15 cellular contexts compared by ENCODE assay signal in genomic region chr6:106823058-106823457, GRCh38.
DNase-seq lines count a peak whose midpoint lies in the region; ATAC-seq, FAIRE-seq and TF ChIP-seq lines count a peak whose summit lies in the region.
"Had no signal": no experiment of that assay in that cellular context is flagged by ENCODE, and none has a peak within 500 bp of the region (broad histone marks: within the 10 kb centered on the region; RNA-seq: fewer than 3 reads in every experiment).

No MANE protein-coding gene starts in this region.

- POLR2A ChIA-PET in K562 (lab: Yijun Ruan, JAX): interaction anchor here (0.5 kb wide), 1 partner anchor 8 kb away, joined by 3 read pairs; no protein-coding TSS in a partner anchor
- POLR2A ChIA-PET in activated CD4-positive, alpha-beta memory T cell treated with anti-CD3 and anti-CD28 coated beads, Interleukin-2, amount 10 ng/mL, durations not matched to agents 7 days and 5 days (lab: Charles Lee): no interaction called here

- DNase-seq in H9: no peak
- no peak for DNase-seq in K562 (ENCODE audit: extremely low read depth in 1 of 4, low spot score in 3 of 4)
- DNase-seq in trophoblast cell: peak in 1 of 2 donors; percentile 33
- DNase-seq in MV-4-11 (lab: John Stamatoyannopoulos, UW): no peak
- DNase-seq in NCI-H526 (lab: John Stamatoyannopoulos, UW): no peak
- DNase-seq in activated CD4-positive, alpha-beta memory T cell treated with anti-CD3 and anti-CD28 coated beads, Interleukin-2, amount 10 ng/mL, durations not matched to agents 7 days and 5 days: no peak
- DNase-seq: C1 segment of cervical spinal cord; Calu3; CD4-positive, alpha-beta memory T cell; COR-L47; DMS53; GF-D8 had no signal

- no peak overlapping the region for H2BK20ac ChIP-seq in H9 (ENCODE audit: low read depth, low read length, poor library complexity, severe bottlenecking)

- H3K27ac ChIP-seq in H9 (ENCODE audit: insufficient read length, low read depth, low read length): no peak overlapping the region
- H3K27ac ChIP-seq in K562 (ENCODE audit: extremely low read depth, low read depth, low read length): no peak overlapping the region
- no peak overlapping the region for H3K27ac ChIP-seq in trophoblast cell (ENCODE audit: low read depth, low read length)

- H3K27me3 ChIP-seq in H9 (ENCODE audit: insufficient read depth, low read length) (no peaks in the 10 kb centered on the region), K562 (ENCODE audit: control insufficient read depth in 2 of 2, insufficient read depth in 2 of 2, low read length in 2 of 2) (no peaks in the 10 kb centered on the region), trophoblast cell (ENCODE audit: insufficient read depth, low read length) (no peaks in the 10 kb centered on the region)

- BruUV-seq in K562 (replicated peaks; lab: Mats Ljungman, UMichigan): no TSS peak

- H4K8ac ChIP-seq in H9 (replicated peaks; ENCODE audit: insufficient read length, low read depth, low read length): no peak overlapping the region
- no peak overlapping the region for H4K8ac ChIP-seq in trophoblast cell (ENCODE audit: low read depth, low read length)

- no peak overlapping the region for H3K4me2 ChIP-seq in H9 (ENCODE audit: insufficient read depth, insufficient read length, low read length)
- no peak overlapping the region for H3K4me2 ChIP-seq in K562 (ENCODE audit: insufficient read depth, low read length)
- no peak overlapping the region for H3K4me2 ChIP-seq in trophoblast cell (ENCODE audit: low read length)

- no peak for TF ChIP-seq CTCF in H9 (conservative IDR thresholded peaks at IDR 0.05)
- no peak for TF ChIP-seq CTCF in K562 (IDR thresholded peaks at IDR 0.05 in 2 of 3, conservative IDR thresholded peaks at IDR 0.05 in 1 of 3; ENCODE audit: insufficient read depth in 2 of 3, low read depth in 1 of 3, low read length in 3 of 3)

- no peak for TF ChIP-seq POLR2A in K562 (conservative IDR thresholded peaks at IDR 0.05)

- H3K36me3 ChIP-seq in K562 (ENCODE audit: control insufficient read depth, insufficient read depth, low read length) (no peaks in the 10 kb centered on the region), trophoblast cell (ENCODE audit: control insufficient read depth in 1 of 2, insufficient read depth in 2 of 2, low read length in 2 of 2) (no peaks in the 10 kb centered on the region)
- H3K36me3 ChIP-seq: HAP-1 had no signal

- FAIRE-seq in K562 (lab: Jason Lieb, UNC): no peak
- FAIRE-seq: GM12891, GM18507 had no signal

- H3K56ac ChIP-seq in H9 (ENCODE audit: insufficient read length, low read depth, low read length): no peak overlapping the region

- H3K27me3 Mint-ChIP-seq in H9 (ENCODE audit: low read depth): no peaks in the 10 kb centered on the region; the same call in 1 of the 2 replicates
- H3K27me3 Mint-ChIP-seq in activated CD4-positive, alpha-beta memory T cell treated with anti-CD3 and anti-CD28 coated beads, Interleukin-2, amount 10 ng/mL, durations not matched to agents 7 days and 5 days: peaks cover 6% of the 10 kb centered on the region

- no peak overlapping the region for H2AK5ac ChIP-seq in H9 (ENCODE audit: insufficient read length, low read length)
- H2AK5ac ChIP-seq in trophoblast cell (ENCODE audit: low read length): no peak overlapping the region

- CTCF ChIA-PET in K562 (lab: Yijun Ruan, JAX; ENCODE audit: low intra/inter-chr PET ratio): no interaction called here
- CTCF ChIA-PET in activated CD4-positive, alpha-beta memory T cell treated with anti-CD3 and anti-CD28 coated beads, Interleukin-2, amount 10 ng/mL, durations not matched to agents 7 days and 5 days (lab: Charles Lee): no interaction called here

- WGBS in H9 (ENCODE audit: extremely low coverage, insufficient read length, low lambda C conversion rate): no CpG with 5 or more reads among the region's 5 CpGs
- WGBS in K562 (ENCODE audit: insufficient coverage, low coverage, missing lambda C conversion rate): 50% methylated on average over 5 of the region's 5 CpGs
- WGBS in trophoblast cell (ENCODE audit: extremely low coverage, insufficient coverage, insufficient read length): no CpG with 5 or more reads among the region's 5 CpGs

- TF ChIP-seq RAD21 in K562 (CRISPR knock-in tag; conservative IDR thresholded peaks at IDR 0.05 in 1 of 2, IDR thresholded peaks at IDR 0.05 in 1 of 2): no peak

- H3K4me1 ChIP-seq in H9 (ENCODE audit: insufficient read depth, low read length) (no peaks in the 10 kb centered on the region; the same call in 1 of the 2 replicates), K562 (replicated peaks in 1 of 2; ENCODE audit: control insufficient read depth in 2 of 2, insufficient read depth in 2 of 2, low read length in 2 of 2) (peaks cover 15 to 19% of the 10 kb centered on the region in 2 experiments), trophoblast cell (ENCODE audit: control insufficient read depth in 1 of 2, insufficient read depth in 2 of 2, low read length in 2 of 2) (peaks cover 18 to 27% of the 10 kb centered on the region in 2 experiments)
- H3K4me1 ChIP-seq: HAP-1 had no signal

- H3K9ac ChIP-seq in H9 (ENCODE audit: extremely low read depth, insufficient read length, low read length) (no peak overlapping the region), K562 (ENCODE audit: insufficient read depth in 1 of 2, low read depth in 2 of 2, low read length in 2 of 2) (no peak overlapping the region), trophoblast cell (ENCODE audit: low read length) (no peak overlapping the region)

- no peaks in the 10 kb centered on the region for H4K20me1 ChIP-seq in H9 (ENCODE audit: control insufficient read depth, insufficient read depth, insufficient read length)
- no peaks in the 10 kb centered on the region for H4K20me1 ChIP-seq in K562 (replicated peaks; ENCODE audit: control insufficient read depth, insufficient read depth, low read length)

- no peaks in the 10 kb centered on the region for H3K9me3 ChIP-seq in H9 (ENCODE audit: control insufficient read depth, low read depth, low read length)
- H3K9me3 ChIP-seq in K562 (replicated peaks; ENCODE audit: control insufficient read depth, insufficient read depth, low read depth, low read length): no peaks in the 10 kb centered on the region
- no peaks in the 10 kb centered on the region for H3K9me3 ChIP-seq in trophoblast cell (ENCODE audit: insufficient read depth, low read depth, low read length)
- H3K9me3 ChIP-seq: HAP-1 had no signal

- H3K4me3 ChIP-seq in K562: no peak overlapping the region
- H3K4me3 ChIP-seq in trophoblast cell (ENCODE audit: low read depth, low read length): no peak overlapping the region
- H3K4me3 ChIP-seq: HAP-1 had no signal

- H3K9me3 Mint-ChIP-seq in H9: peaks cover 0 to 14% of the 10 kb centered on the region in 2 experiments; a peak in 3 of 5 replicates
- H3K9me3 Mint-ChIP-seq in activated CD4-positive, alpha-beta memory T cell treated with anti-CD3 and anti-CD28 coated beads, Interleukin-2, amount 10 ng/mL, durations not matched to agents 7 days and 5 days: no peaks in the 10 kb centered on the region

- H3K23ac ChIP-seq in H9 (ENCODE audit: insufficient read length, low read depth, low read length) (no peak overlapping the region), trophoblast cell (ENCODE audit: low read length) (no peak overlapping the region)

- H3T11ph ChIP-seq in H9 (ENCODE audit: low read length): no peak overlapping the region

- H4K91ac ChIP-seq in H9 (ENCODE audit: insufficient read length, low read depth, low read length) (no peak overlapping the region), trophoblast cell (ENCODE audit: low read depth, low read length) (peak overlapping the region; percentile 82)

- H3K9me1 ChIP-seq in K562 (ENCODE audit: control insufficient read depth, insufficient read depth, low read length): no peaks in the 10 kb centered on the region

- no peak overlapping the region for H4K12ac ChIP-seq in trophoblast cell (ENCODE audit: low read depth, low read length)

- no peak overlapping the region for H2BK5ac ChIP-seq in H9 (ENCODE audit: insufficient read length, low read length)
- H2BK5ac ChIP-seq in trophoblast cell (ENCODE audit: low read depth, low read length, poor library complexity): peak overlapping the region; percentile 92

- no peak overlapping the region for H2BK15ac ChIP-seq in H9 (ENCODE audit: low read depth, low read length)

- H3K23me2 ChIP-seq in H9 (ENCODE audit: insufficient read length, low read depth, low read length, poor library complexity, severe bottlenecking): no peaks in the 10 kb centered on the region

- no peak overlapping the region for H3K18ac ChIP-seq in H9 (ENCODE audit: insufficient read length, low read depth, low read length)
- no peak overlapping the region for H3K18ac ChIP-seq in trophoblast cell (ENCODE audit: low read length)

- H4K5ac ChIP-seq in H9 (ENCODE audit: insufficient read length, low read depth, low read length): no peak overlapping the region

- peak overlapping the region; percentile 65 for H2BK12ac ChIP-seq in H9 (ENCODE audit: insufficient read length, low read depth, low read length)
- H2BK12ac ChIP-seq in trophoblast cell (ENCODE audit: low read length): peak overlapping the region; percentile 19

- TF ChIP-seq EP300 in K562 (IDR thresholded peaks at IDR 0.05; ENCODE audit: low read length): no peak

- H2BK120ac ChIP-seq in H9 (ENCODE audit: low read depth, low read length, poor library complexity, severe bottlenecking): no peak overlapping the region
- H2BK120ac ChIP-seq in trophoblast cell (ENCODE audit: insufficient read depth, low read length, poor library complexity): peak overlapping the region; percentile 16

- H2AFZ ChIP-seq in H9 (ENCODE audit: low read length) (no peak overlapping the region), K562 (ENCODE audit: low read depth, low read length) (no peak overlapping the region), trophoblast cell (ENCODE audit: insufficient read depth, low read length, poor library complexity) (no peak overlapping the region)

- no peaks in the 10 kb centered on the region for H3K79me1 ChIP-seq in H9 (ENCODE audit: insufficient read depth, low read depth, low read length, poor library complexity, severe bottlenecking)
- H3K79me1 ChIP-seq in trophoblast cell (ENCODE audit: low read length): peaks cover 21% of the 10 kb centered on the region

- ATAC-seq in K562: no peak

- no peak overlapping the region for H3K14ac ChIP-seq in H9 (ENCODE audit: insufficient read depth, low read length)
- H3K14ac ChIP-seq in trophoblast cell (ENCODE audit: low read length): no peak overlapping the region

- no peaks in the 10 kb centered on the region for H3K79me2 ChIP-seq in H9 (ENCODE audit: insufficient read depth, low read length)
- H3K79me2 ChIP-seq in K562 (ENCODE audit: control insufficient read depth, insufficient read depth, low read length): no peaks in the 10 kb centered on the region
- no peaks in the 10 kb centered on the region for H3K79me2 ChIP-seq in trophoblast cell (ENCODE audit: control insufficient read depth, insufficient read depth, low read length, poor library complexity)

- H3K4ac ChIP-seq in H9 (ENCODE audit: low read depth, low read length): no peak overlapping the region
- no peak overlapping the region for H3K4ac ChIP-seq in trophoblast cell (ENCODE audit: low read depth, low read length)

- intact Hi-C loops in K562 (cut with micrococcal nuclease): loop anchor here (5.0 kb wide), 1 partner anchor 154 kb away; no protein-coding TSS in a partner anchor

- peaks cover 23 to 33% of the 10 kb centered on the region in 2 experiments for H3K4me1 Mint-ChIP-seq in H9
- H3K4me1 Mint-ChIP-seq in activated CD4-positive, alpha-beta memory T cell treated with anti-CD3 and anti-CD28 coated beads, Interleukin-2, amount 10 ng/mL, durations not matched to agents 7 days and 5 days: no peaks in the 10 kb centered on the region
- H3K4me1 Mint-ChIP-seq: CD4-positive, alpha-beta memory T cell had no signal

- peaks cover 0 to 15% (median 0%) of the 10 kb centered on the region in 3 experiments; a peak in 5 of 7 replicates for H3K36me3 Mint-ChIP-seq in H9 (ENCODE audit: insufficient read depth in 1 of 3, low read depth in 3 of 3)
- no peaks in the 10 kb centered on the region for H3K36me3 Mint-ChIP-seq in activated CD4-positive, alpha-beta memory T cell treated with anti-CD3 and anti-CD28 coated beads, Interleukin-2, amount 10 ng/mL, durations not matched to agents 7 days and 5 days (ENCODE audit: low read depth)
- H3K36me3 Mint-ChIP-seq: CD4-positive, alpha-beta memory T cell had no signal

- in situ Hi-C loops in K562 (cut with MboI): no loop called here

- H3K27ac Mint-ChIP-seq in H9: peak overlapping the region in 1 of 3 experiments; percentile 44; a peak in 2 of 7 replicates
- H3K27ac Mint-ChIP-seq in activated CD4-positive, alpha-beta memory T cell treated with anti-CD3 and anti-CD28 coated beads, Interleukin-2, amount 10 ng/mL, durations not matched to agents 7 days and 5 days: no peak overlapping the region
- H3K27ac Mint-ChIP-seq: CD4-positive, alpha-beta memory T cell had no signal

- H3K4me3 Mint-ChIP-seq in H9: no peak overlapping the region
- no peak overlapping the region for H3K4me3 Mint-ChIP-seq in activated CD4-positive, alpha-beta memory T cell treated with anti-CD3 and anti-CD28 coated beads, Interleukin-2, amount 10 ng/mL, durations not matched to agents 7 days and 5 days
- H3K4me3 Mint-ChIP-seq: CD4-positive, alpha-beta memory T cell had no signal
